1 cellular context compared by ENCODE assay signal in the genomic region with DNA sequence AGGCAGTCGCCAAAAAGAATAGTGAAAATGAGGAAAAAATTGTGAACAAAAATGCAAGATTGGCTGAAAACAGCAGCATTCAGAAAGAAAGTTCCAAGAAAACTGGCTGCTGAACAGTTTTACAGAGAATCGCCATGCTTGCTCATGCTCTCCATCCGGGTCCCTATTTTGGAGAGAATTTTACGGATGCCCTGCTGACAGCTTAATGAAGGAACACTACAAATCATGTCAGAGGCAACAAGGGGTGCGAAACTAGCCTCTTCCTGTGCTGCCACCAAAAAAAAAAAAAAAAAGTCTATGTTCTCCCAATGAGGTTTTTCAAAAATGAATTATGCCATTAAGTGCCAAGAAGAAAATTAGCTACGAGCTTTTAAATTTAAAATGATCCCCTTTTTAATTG.
TF ChIP-seq lines count a peak whose summit lies in the region.

No MANE protein-coding gene starts in this region.

TF ChIP-seq in SK-N-SH, 30 proteins besides CTCF, POLR2A, EP300 and RAD21 (continued from another document):
- TF ChIP-seq, protein P1, sequence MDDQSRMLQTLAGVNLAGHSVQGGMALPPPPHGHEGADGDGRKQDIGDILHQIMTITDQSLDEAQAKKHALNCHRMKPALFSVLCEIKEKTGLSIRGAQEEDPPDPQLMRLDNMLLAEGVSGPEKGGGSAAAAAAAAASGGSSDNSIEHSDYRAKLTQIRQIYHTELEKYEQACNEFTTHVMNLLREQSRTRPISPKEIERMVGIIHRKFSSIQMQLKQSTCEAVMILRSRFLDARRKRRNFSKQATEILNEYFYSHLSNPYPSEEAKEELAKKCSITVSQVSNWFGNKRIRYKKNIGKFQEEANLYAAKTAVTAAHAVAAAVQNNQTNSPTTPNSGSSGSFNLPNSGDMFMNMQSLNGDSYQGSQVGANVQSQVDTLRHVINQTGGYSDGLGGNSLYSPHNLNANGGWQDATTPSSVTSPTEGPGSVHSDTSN (IDR thresholded peaks at IDR 0.05): no peak
- TF ChIP-seq GABPA (IDR thresholded peaks at IDR 0.05; ENCODE audit: low read depth) (no peak), CHD2 (IDR thresholded peaks at IDR 0.05; ENCODE audit: low read length, partially characterized antibody) (no peak), GATA2 (CRISPR knock-in tag; IDR thresholded peaks at IDR 0.05) (no peak), RXRA (IDR thresholded peaks at IDR 0.05; ENCODE audit: borderline replicate concordance, low read depth) (no peak), NRF1 (IDR thresholded peaks at IDR 0.05; ENCODE audit: low read depth, low read length) (no peak), FOXJ3 (CRISPR knock-in tag; IDR thresholded peaks at IDR 0.05) (no peak), RFX5 (IDR thresholded peaks at IDR 0.05; ENCODE audit: low read length) (no peak), RCOR1 (IDR thresholded peaks at IDR 0.05; ENCODE audit: low read length) (no peak), ELF1 (IDR thresholded peaks at IDR 0.05) (no peak), FOXM1 (IDR thresholded peaks at IDR 0.05; ENCODE audit: low read depth) (no peak), TAF1 (IDR thresholded peaks at IDR 0.05; ENCODE audit: borderline replicate concordance, low read depth, low read length) (no peak), MEF2A (IDR thresholded peaks at IDR 0.05; ENCODE audit: borderline replicate concordance, low read depth) (no peak), FOSL2 (IDR thresholded peaks at IDR 0.05; ENCODE audit: borderline replicate concordance, low read depth) (no peak)
